8 cellular contexts compared by ENCODE assay signal in the genomic region with DNA sequence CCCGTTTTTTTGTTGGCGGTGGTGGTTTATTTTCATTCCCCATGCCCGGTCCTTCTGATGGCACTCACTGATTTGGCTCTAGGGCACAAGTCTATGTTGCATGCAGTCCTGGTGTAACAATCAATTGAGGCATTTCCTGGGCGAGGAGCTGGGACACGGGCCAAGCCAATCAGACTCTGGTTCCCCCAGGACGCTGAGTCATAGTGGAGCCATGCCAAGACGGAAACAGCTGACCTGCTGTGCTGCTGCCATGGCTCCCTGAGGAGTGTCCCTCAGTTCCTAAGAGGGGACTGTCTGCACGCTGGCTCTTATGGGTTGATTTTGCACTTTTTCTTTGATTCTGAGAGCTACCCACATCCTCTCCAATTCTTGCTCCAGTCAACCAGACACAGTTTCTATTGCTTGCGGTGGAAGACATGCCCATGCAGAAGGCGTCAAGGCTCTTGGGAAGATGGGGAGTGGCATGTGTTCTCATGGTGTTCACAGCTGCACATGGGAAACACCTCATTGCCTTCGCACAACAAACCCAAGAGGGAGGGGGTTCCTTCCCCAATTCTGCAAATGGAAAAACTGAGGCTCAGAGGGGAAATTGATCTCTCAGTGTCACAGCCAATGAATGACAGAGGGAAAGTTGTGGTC. TPM values are rescaled to one million over a fixed set of nuclear protein-coding genes. Genes with fewer than 3 reads are reported as not detected.
A peak's percentile ranks its signal among the peaks of the same experiment; 100 is the strongest.
DNase-seq lines count a peak whose midpoint lies in the region; ATAC-seq, FAIRE-seq and TF ChIP-seq lines count a peak whose summit lies in the region.

No MANE protein-coding gene starts in this region.

- no peak overlapping the region for H2AFZ ChIP-seq in endothelial cell of umbilical vein (ENCODE audit: low read depth, low read length)

- no peaks in the 10 kb centered on the region for H4K20me1 ChIP-seq in endothelial cell of umbilical vein (replicated peaks; ENCODE audit: control insufficient read depth, extremely low read depth, insufficient read depth, low read length)

- peaks cover 10% of the 10 kb centered on the region for H3K4me1 ChIP-seq in endothelial cell of umbilical vein (ENCODE audit: control insufficient read depth, extremely low read depth, insufficient read depth, low read length)
- H3K4me1 ChIP-seq in ovary (ENCODE audit: insufficient read depth) = peaks cover 3% of the 10 kb centered on the region

- no peaks in the 10 kb centered on the region for H3K79me2 ChIP-seq in endothelial cell of umbilical vein (ENCODE audit: control insufficient read depth, insufficient read depth, low read length)

- H3K27ac ChIP-seq in endothelial cell of umbilical vein (ENCODE audit: insufficient read depth, low read depth, low read length) (no peak overlapping the region), ovary (no peak overlapping the region)

- TF ChIP-seq EP300 in ovary (IDR thresholded peaks at IDR 0.05) = no peak

- no peaks in the 10 kb centered on the region for H3K9me1 ChIP-seq in endothelial cell of umbilical vein (replicated peaks; ENCODE audit: control insufficient read depth, extremely low read depth, insufficient read depth, low read length)

- FAIRE-seq in endothelial cell of umbilical vein (lab: Jason Lieb, UNC) = peak; percentile 38
- FAIRE-seq in GM19239 (lab: Jason Lieb, UNC) = no peak

- TF ChIP-seq CTCF in endothelial cell of umbilical vein (IDR thresholded peaks at IDR 0.05; ENCODE audit: extremely low read depth in 1 of 2, insufficient read depth in 1 of 2, low read depth in 1 of 2, low read length in 2 of 2) (no peak), ovary (IDR thresholded peaks at IDR 0.05) (no peak)

- TF ChIP-seq POLR2A in endothelial cell of umbilical vein (IDR thresholded peaks at IDR 0.05; ENCODE audit: low read depth, low read length) = no peak
- no peak for TF ChIP-seq POLR2A in ovary (IDR thresholded peaks at IDR 0.05)

- H3K9ac ChIP-seq in endothelial cell of umbilical vein (replicated peaks; ENCODE audit: extremely low read depth, insufficient read depth, low read length) = no peak overlapping the region

- no peak overlapping the region for H3K4me3 ChIP-seq in endothelial cell of umbilical vein (replicated peaks in 1 of 3; ENCODE audit: insufficient read depth in 1 of 3, low read depth in 1 of 3, low read length in 3 of 3)
- no peak overlapping the region for H3K4me3 ChIP-seq in ovary

- H3K27me3 ChIP-seq in endothelial cell of umbilical vein (ENCODE audit: control insufficient read depth in 2 of 2, insufficient read depth in 2 of 2, low read length in 2 of 2) (peaks cover 9 to 10% of the 10 kb centered on the region in 2 experiments), ovary (no peaks in the 10 kb centered on the region)

- DNase-seq in GM04503 (ENCODE audit: low read depth) (peak; percentile 74), NCI-H69 (lab: John Stamatoyannopoulos, UW) (peak; percentile 66), endothelial cell of umbilical vein (ENCODE audit: low read depth, low spot score) (peak; percentile 27), ovary (peak; percentile 53 to 75 (median 72)), DMS114 treated with DMSO at 0.1 percent for 48 hours (lab: John Stamatoyannopoulos, UW; ENCODE audit: unreplicated experiment) (no peak), GM19239 (ENCODE audit: insufficient read length, low spot score) (no peak)

- dilution Hi-C loops in endothelial cell of umbilical vein (cut with MboI; ENCODE audit: extremely low pct_ligation_motif_present, low sequenced_read_pairs) = no loop called here

- intact Hi-C loops in endothelial cell of umbilical vein (cut with micrococcal nuclease) (no loop called here), ovary (cut with DNase I) (loop anchor here in 1 of 4 donors (10.0 kb wide), 1 partner anchor 74 kb away; no protein-coding TSS in a partner anchor)

- H3K36me3 ChIP-seq in endothelial cell of umbilical vein (ENCODE audit: control insufficient read depth in 2 of 2, extremely low read depth in 1 of 2, insufficient read depth in 2 of 2, low read length in 2 of 2) (no peaks in the 10 kb centered on the region), ovary (no peaks in the 10 kb centered on the region)

- CTCF ChIA-PET in endothelial cell of umbilical vein (lab: Charles Lee) = interaction anchor here (6.8 kb wide), 1 partner anchor 11 kb away, joined by 55 read pairs; no protein-coding TSS in a partner anchor

- H3K4me2 ChIP-seq in endothelial cell of umbilical vein (ENCODE audit: insufficient read depth, low read length) = no peak overlapping the region

- BruUV-seq in endothelial cell of umbilical vein (replicated peaks; lab: Mats Ljungman, UMichigan) = no TSS peak

- H3K9me3 ChIP-seq in endothelial cell of umbilical vein (replicated peaks; ENCODE audit: control insufficient read depth, insufficient read depth, low read length) (no peaks in the 10 kb centered on the region), ovary (no peaks in the 10 kb centered on the region)

- POLR2A ChIA-PET in endothelial cell of umbilical vein (lab: Charles Lee) = interaction anchor here (0.6 kb wide), 1 partner anchor 61 kb away, joined by 3 read pairs; no protein-coding TSS in a partner anchor

- WGBS in ovary, 3 donors = 58 to 68% (median 66%) methylated on average over 11 of the region's 11 CpGs

- ATAC-seq in HG02884 (IDR thresholded peaks at IDR 0.05; ENCODE audit: unreplicated experiment) (no peak), HG02885 (IDR thresholded peaks at IDR 0.05; ENCODE audit: poor library complexity, unreplicated experiment) (no peak)

TF ChIP-seq in endothelial cell of umbilical vein, 7 proteins besides CTCF, POLR2A, EP300 and RAD21:
- peak; percentile 28 for TF ChIP-seq POLR2AphosphoS5 (IDR thresholded peaks at IDR 0.05; ENCODE audit: insufficient read depth, low read depth, low read length)
- TF ChIP-seq, protein P1, sequence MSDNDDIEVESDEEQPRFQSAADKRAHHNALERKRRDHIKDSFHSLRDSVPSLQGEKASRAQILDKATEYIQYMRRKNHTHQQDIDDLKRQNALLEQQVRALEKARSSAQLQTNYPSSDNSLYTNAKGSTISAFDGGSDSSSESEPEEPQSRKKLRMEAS (IDR thresholded peaks at IDR 0.05; ENCODE audit: insufficient read depth, insufficient read length) = no peak
- no peak for TF ChIP-seq GATA2 (IDR thresholded peaks at IDR 0.05; ENCODE audit: insufficient read depth, insufficient read length, low read depth, low read length)
- no peak for TF ChIP-seq MYC (IDR thresholded peaks at IDR 0.05; ENCODE audit: low read depth, low read length)
- peak; percentile 45 for TF ChIP-seq FOS (IDR thresholded peaks at IDR 0.05; ENCODE audit: borderline replicate concordance, insufficient read depth, low read length)
- no peak for TF ChIP-seq EZH2 (IDR thresholded peaks at IDR 0.05; ENCODE audit: borderline replicate concordance, low read depth, low read length, severe bottlenecking)
- peak; percentile 3 for TF ChIP-seq JUN (IDR thresholded peaks at IDR 0.05; ENCODE audit: borderline replicate concordance, insufficient read depth, insufficient read length, low read depth)

RNA-seq across cellular contexts. Expression of a gene that starts 28.4 kb away (rescaled TPM):
- total RNA-seq in endothelial cell of umbilical vein (not detected in 2 replicates), ovary (10 to 100 TPM; 24.6 to 85.5 (median 48.8) TPM)
- polyA plus RNA-seq in endothelial cell of umbilical vein (not detected in 2 replicates), ovary (10 to 100 TPM in 1 of 2 donors, 1 to 10 TPM in 1; 8.3 to 45.1 TPM)
- not detected in 2 replicates for polyA plus RNA-seq in endothelial cell of umbilical vein (2011; cell fraction: cytosol; rRNA removed)
- polyA plus RNA-seq in endothelial cell of umbilical vein (2011; cell fraction: nucleus; rRNA removed) = not detected in 2 replicates
- polyA plus RNA-seq in endothelial cell of umbilical vein (2012) = not detected in 2 replicates
- not detected in 2 replicates for polyA minus RNA-seq in endothelial cell of umbilical vein
- polyA minus RNA-seq in endothelial cell of umbilical vein (2011; cell fraction: cytosol; rRNA and poly(A)+ RNA removed) = not detected
- not detected in 2 replicates for polyA minus RNA-seq in endothelial cell of umbilical vein (2011; cell fraction: nucleus; rRNA and poly(A)+ RNA removed)

Comparison
In these comparisons a context has a peak if more than half of its experiments do, and no peak if none do; other contexts are left out.
1. DNase-seq: peak in GM04503 (single experiment), NCI-H69 (single experiment), endothelial cell of umbilical vein (single experiment) and ovary (5 of 5); none in DMS114 treated with DMSO at 0.1 percent for 48 hours (single experiment) and GM19239 (single experiment).
2. RNA of a gene that starts 28.4 kb away (total RNA-seq): 24.6 to 85.5 TPM in ovary; not detected in endothelial cell of umbilical vein; every median in the first group is over 10 times any median in the second.